7 cellular contexts compared by ENCODE assay signal in genomic region chr12:74539261-74539660, GRCh38. TPM values are rescaled to one million over a fixed set of nuclear protein-coding genes. Genes with fewer than 3 reads are reported as not detected.
DNase-seq lines count a peak whose midpoint lies in the region; ATAC-seq and TF ChIP-seq lines count a peak whose summit lies in the region.

No MANE protein-coding gene starts in this region.

- H3K4me1 ChIP-seq in GM23338 (ENCODE audit: insufficient read depth) (peaks cover 43% of the 10 kb centered on the region), SJSA1 (replicated peaks) (peaks cover 17% of the 10 kb centered on the region), skeletal muscle satellite cell (ENCODE audit: control insufficient read depth, insufficient read depth, low read length) (peaks cover 27% of the 10 kb centered on the region)

- no peaks in the 10 kb centered on the region for H3K27me3 ChIP-seq in GM23338 (ENCODE audit: insufficient read depth)
- H3K27me3 ChIP-seq in SJSA1 (replicated peaks): no peaks in the 10 kb centered on the region
- no peaks in the 10 kb centered on the region for H3K27me3 ChIP-seq in skeletal muscle satellite cell (ENCODE audit: control insufficient read depth, insufficient read depth, low read length)

- H3K27ac ChIP-seq in GM23338 (ENCODE audit: low read depth): no peak overlapping the region
- H3K27ac ChIP-seq in SJSA1: no peak overlapping the region

- peaks cover 32% of the 10 kb centered on the region for H3K36me3 Mint-ChIP-seq in GM23338 (ENCODE audit: low read depth)

- H3K4me1 Mint-ChIP-seq in GM23338: peaks cover 56% of the 10 kb centered on the region

- H3K9ac ChIP-seq in skeletal muscle satellite cell (ENCODE audit: low read depth, low read length): peak overlapping the region; percentile 95

- no peak for ATAC-seq in GM23338
- ATAC-seq in HG02870 (IDR thresholded peaks at IDR 0.05; ENCODE audit: unreplicated experiment): no peak
- ATAC-seq in GM21576 (IDR thresholded peaks at IDR 0.05; ENCODE audit: unreplicated experiment): no peak

- H3K79me2 ChIP-seq in GM23338 (replicated peaks; ENCODE audit: insufficient read depth): peaks cover 58% of the 10 kb centered on the region

- 0 out of 2 replicates have a peak, but pooled peaks cover 6% of the 10 kb centered on the region for H4K20me1 ChIP-seq in GM23338 (replicated peaks; ENCODE audit: insufficient read depth)

- DNase-seq in GM23338 (ENCODE audit: low spot score): no peak
- DNase-seq in SJSA1 (ENCODE audit: low read depth in 1 of 2, low spot score in 2 of 2): no peak
- no peak for DNase-seq in fibroblast of the aortic adventitia (ENCODE audit: low read depth)
- no peak for DNase-seq in stimulated activated CD4-positive, alpha-beta T cell treated with anti-CD3 and anti-CD28 coated beads, Interleukin-2, amount 100 ng/mL, for 24 hours

- H2AFZ ChIP-seq in GM23338: no peak overlapping the region

- H3K4me3 ChIP-seq in GM23338: peak overlapping the region; percentile 87
- peak overlapping the region; percentile 61 for H3K4me3 ChIP-seq in SJSA1
- H3K4me3 ChIP-seq in fibroblast of the aortic adventitia (ENCODE audit: low read depth, low read length): peak overlapping the region; percentile 95
- H3K4me3 ChIP-seq in skeletal muscle satellite cell (ENCODE audit: low read length): peak overlapping the region; percentile 79

- H3K9me3 Mint-ChIP-seq in GM23338: no peaks in the 10 kb centered on the region

- peaks cover 8% of the 10 kb centered on the region for H3K27me3 Mint-ChIP-seq in GM23338 (ENCODE audit: insufficient read depth, low read depth, poor library complexity)

- H3K27ac Mint-ChIP-seq in GM23338: peak overlapping the region; percentile 99

- H3K4me2 ChIP-seq in GM23338 (peak overlapping the region; percentile 73), skeletal muscle satellite cell (ENCODE audit: low read length) (peak overlapping the region; percentile 85)

- no peak for TF ChIP-seq CTCF in GM23338 (conservative IDR thresholded peaks at IDR 0.05; ENCODE audit: low read depth in 2 of 2)
- no peak for TF ChIP-seq CTCF in fibroblast of the aortic adventitia (IDR thresholded peaks at IDR 0.05; ENCODE audit: insufficient read depth, low read length)

- no peaks in the 10 kb centered on the region for H3K9me2 ChIP-seq in GM23338 (ENCODE audit: insufficient read depth)

- no peaks in the 10 kb centered on the region for H3K9me3 ChIP-seq in SJSA1 (replicated peaks)
- no peaks in the 10 kb centered on the region for H3K9me3 ChIP-seq in skeletal muscle satellite cell (replicated peaks; ENCODE audit: low read length)

- H3K36me3 ChIP-seq in GM23338 (ENCODE audit: insufficient read depth) (no peaks in the 10 kb centered on the region), SJSA1 (peaks cover 47% of the 10 kb centered on the region), skeletal muscle satellite cell (ENCODE audit: insufficient read depth, low read length) (peaks cover 23% of the 10 kb centered on the region)

- H3K4me3 Mint-ChIP-seq in GM23338: peak overlapping the region; percentile 99

- peaks cover 5% of the 10 kb centered on the region for H3F3A ChIP-seq in GM23338 (replicated peaks; ENCODE audit: low read depth)

TF ChIP-seq in GM23338, 12 proteins besides CTCF, POLR2A, EP300 and RAD21 (continues in another document):
- TF ChIP-seq POLR2AphosphoS5 (IDR thresholded peaks at IDR 0.05; ENCODE audit: low read depth): no peak
- TF ChIP-seq EZH2phosphoT487 (IDR thresholded peaks at IDR 0.05; ENCODE audit: unreplicated experiment): no peak
- TF ChIP-seq CREB1 (CRISPR knock-in tag; IDR thresholded peaks at IDR 0.05; ENCODE audit: low read depth): no peak
- no peak for TF ChIP-seq REST (IDR thresholded peaks at IDR 0.05; ENCODE audit: unreplicated experiment)
- no peak for TF ChIP-seq STAT1 (IDR thresholded peaks at IDR 0.05; ENCODE audit: unreplicated experiment)
- no peak for TF ChIP-seq ETS1 (IDR thresholded peaks at IDR 0.05)
- TF ChIP-seq NANOG (IDR thresholded peaks at IDR 0.05; ENCODE audit: borderline replicate concordance): no peak
- no peak for TF ChIP-seq EZH2 (IDR thresholded peaks at IDR 0.05; ENCODE audit: low read depth, unreplicated experiment)

RNA-seq across cellular contexts. Expression of gene ATXN7L3B, which starts 1.6 kb away (rescaled TPM):
- total RNA-seq in GM23338 (2014; rRNA removed; shearing (Covaris generic)): 40.7 and 40.8 TPM in 2 replicates
- 14.0 and 14.6 TPM in 2 replicates for polyA plus RNA-seq in GM23338 (2016; fragmentation: Nextera tagmentation; extraction: Ambion mirVana)
- total RNA-seq in SJSA1 (2014; rRNA removed; shearing (Covaris generic)): 16.6 and 21.0 TPM in 2 replicates
- total RNA-seq in fibroblast of the aortic adventitia (ENCODE audit: low replicate concordance): 22.5 and 41.3 TPM in 2 replicates
- 15.7 and 17.2 TPM in 2 replicates for total RNA-seq in skeletal muscle satellite cell (2012; rRNA removed)
